2 cellular contexts compared by ENCODE assay signal in the genomic region with DNA sequence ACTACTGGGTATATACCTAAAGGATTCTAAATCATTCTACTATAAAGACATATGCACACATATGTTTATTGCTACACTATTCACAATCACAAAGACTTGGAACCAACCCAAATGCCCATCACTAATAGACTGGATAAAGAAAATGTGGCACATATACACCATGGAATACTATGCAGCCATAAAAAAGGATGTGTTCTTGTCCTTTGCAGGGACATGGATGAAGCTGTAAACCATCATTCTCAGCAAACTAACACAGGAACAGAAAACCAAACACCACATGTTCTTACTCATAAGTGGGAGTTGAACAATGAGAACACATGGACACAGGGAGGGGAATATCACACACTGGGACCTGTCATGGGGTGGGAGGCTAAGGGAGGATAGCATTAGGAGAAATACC.
DNase-seq lines count a peak whose midpoint lies in the region; ATAC-seq, FAIRE-seq and TF ChIP-seq lines count a peak whose summit lies in the region.
"Not testable (repeated sequence)": the region's sequence is repeated elsewhere in the genome, so short reads cannot be mapped to it uniquely, and the experiment has no call there.

No MANE protein-coding gene starts in this region.

- not testable (repeated sequence) for H3K4me3 ChIP-seq in HEK293 (ENCODE audit: low read depth, low read length); K562

- not testable (repeated sequence) for H3K36me3 ChIP-seq in HEK293 (ENCODE audit: control insufficient read depth in 2 of 2, insufficient read depth in 1 of 2, low read length in 2 of 2); K562 (ENCODE audit: control insufficient read depth, insufficient read depth, low read length)

- intact Hi-C loops in K562 (cut with micrococcal nuclease) = not testable (repeated sequence)

- BruUV-seq in K562 (replicated peaks; lab: Mats Ljungman, UMichigan) = not testable (repeated sequence)

- H3K9me1 ChIP-seq in K562 (ENCODE audit: control insufficient read depth, insufficient read depth, low read length) = not testable (repeated sequence)

- not testable (repeated sequence) for H3K27me3 ChIP-seq in K562 (ENCODE audit: control insufficient read depth in 2 of 2, insufficient read depth in 2 of 2, low read length in 2 of 2)

- H3K4me1 ChIP-seq in HEK293 (ENCODE audit: control insufficient read depth, insufficient read depth, low read length); K562 (replicated peaks in 1 of 2; ENCODE audit: control insufficient read depth in 2 of 2, insufficient read depth in 2 of 2, low read length in 2 of 2): not testable (repeated sequence)

- DNase-seq in K562 (ENCODE audit: extremely low read depth in 1 of 4, low spot score in 3 of 4) = not testable (repeated sequence)

- H3K4me2 ChIP-seq in K562 (ENCODE audit: insufficient read depth, low read length) = not testable (repeated sequence)

- TF ChIP-seq CTCF in HEK293 (tag by site-specific recombination; IDR thresholded peaks at IDR 0.05); K562 (IDR thresholded peaks at IDR 0.05 in 2 of 3, conservative IDR thresholded peaks at IDR 0.05 in 1 of 3; ENCODE audit: insufficient read depth in 2 of 3, low read depth in 1 of 3, low read length in 3 of 3): not testable (repeated sequence)

- not testable (repeated sequence) for TF ChIP-seq POLR2A in K562 (conservative IDR thresholded peaks at IDR 0.05)

- in situ Hi-C loops in K562 (cut with MboI) = not testable (repeated sequence)

- not testable (repeated sequence) for H3K9ac ChIP-seq in K562 (ENCODE audit: insufficient read depth in 1 of 2, low read depth in 2 of 2, low read length in 2 of 2)

- not testable (repeated sequence) for H3K27ac ChIP-seq in HEK293 (ENCODE audit: extremely low read depth, low read depth, low read length); K562 (ENCODE audit: extremely low read depth, low read depth, low read length)

- H3K9me3 ChIP-seq in HEK293 (ENCODE audit: control insufficient read depth, insufficient read depth, low read depth, low read length); K562 (replicated peaks; ENCODE audit: control insufficient read depth, insufficient read depth, low read depth, low read length): not testable (repeated sequence)

- not testable (repeated sequence) for ATAC-seq in K562

- not testable (repeated sequence) for FAIRE-seq in K562 (lab: Jason Lieb, UNC)

- POLR2A ChIA-PET in HEK293 (lab: Yijun Ruan, JAX); K562 (lab: Yijun Ruan, JAX): not testable (repeated sequence)

- H2AFZ ChIP-seq in K562 (ENCODE audit: low read depth, low read length) = not testable (repeated sequence)

- not testable (repeated sequence) for TF ChIP-seq EP300 in K562 (IDR thresholded peaks at IDR 0.05; ENCODE audit: low read length)

- not testable (repeated sequence) for H3K79me2 ChIP-seq in K562 (ENCODE audit: control insufficient read depth, insufficient read depth, low read length)

- CTCF ChIA-PET in HEK293 (lab: Yijun Ruan, JAX); K562 (lab: Yijun Ruan, JAX; ENCODE audit: low intra/inter-chr PET ratio): not testable (repeated sequence)

- not testable (repeated sequence) for H4K20me1 ChIP-seq in K562 (replicated peaks; ENCODE audit: control insufficient read depth, insufficient read depth, low read length)

- TF ChIP-seq RAD21 in K562 (CRISPR knock-in tag; conservative IDR thresholded peaks at IDR 0.05 in 1 of 2, IDR thresholded peaks at IDR 0.05 in 1 of 2) = not testable (repeated sequence)

TF ChIP-seq in HEK293, 187 proteins besides CTCF, POLR2A, EP300 and RAD21:
- peak; percentile 30; the same call in 1 of the 2 replicates for TF ChIP-seq ZNF202 (tag by site-specific recombination; IDR thresholded peaks at IDR 0.05; ENCODE audit: borderline replicate concordance)
- TF ChIP-seq ZNF580 (tag by site-specific recombination; IDR thresholded peaks at IDR 0.05) = peak; percentile 55; the same call in 1 of the 2 replicates
- peak; percentile 95 for TF ChIP-seq ZNF146 (tag by site-specific recombination; IDR thresholded peaks at IDR 0.05)

TF ChIP-seq in K562, 482 proteins besides CTCF, POLR2A, EP300 and RAD21:
- peak; percentile 15 for TF ChIP-seq ZNF146 (CRISPR knock-in tag; IDR thresholded peaks at IDR 0.05; ENCODE audit: unreplicated experiment)
